8 cellular contexts compared by ENCODE assay signal in genomic region chr7:47153076-47153475, GRCh38.
DNase-seq lines count a peak whose midpoint lies in the region; ATAC-seq and TF ChIP-seq lines count a peak whose summit lies in the region.

No MANE protein-coding gene starts in this region.

- peaks cover 17% of the 10 kb centered on the region for H3K4me1 Mint-ChIP-seq in GM23338

- H3K9me2 ChIP-seq in GM23338 (ENCODE audit: insufficient read depth) = no peaks in the 10 kb centered on the region

- H3K4me3 ChIP-seq in astrocyte of the cerebellum (ENCODE audit: low read depth, low read length) (no peak overlapping the region), left lung (no peak overlapping the region), GM23338 (no peak overlapping the region)

- H3K9me3 Mint-ChIP-seq in GM23338 = no peaks in the 10 kb centered on the region; the same call in 2 of the 3 replicates

- intact Hi-C loops in left lung (cut with DNase I) = no loop called here

- TF ChIP-seq CTCF in AG09319 (IDR thresholded peaks at IDR 0.05; ENCODE audit: low read depth, low read length) (no peak), astrocyte of the cerebellum (IDR thresholded peaks at IDR 0.05; ENCODE audit: low read depth, low read length, missing control alignments) (no peak), left lung (IDR thresholded peaks at IDR 0.05) (no peak), GM23338 (conservative IDR thresholded peaks at IDR 0.05; ENCODE audit: low read depth in 2 of 2) (no peak)

- no peak overlapping the region; the same call in 1 of the 2 replicates for H3K4me2 ChIP-seq in GM23338

- no peak overlapping the region for H3K4me3 Mint-ChIP-seq in GM23338

- no peaks in the 10 kb centered on the region for H3K36me3 Mint-ChIP-seq in GM23338 (ENCODE audit: low read depth)

- H3K27me3 ChIP-seq in left lung (no peaks in the 10 kb centered on the region), GM23338 (ENCODE audit: insufficient read depth) (no peaks in the 10 kb centered on the region)

- H3K4me1 ChIP-seq in left lung (peaks cover 8 to 28% of the 10 kb centered on the region in 2 donors), GM23338 (ENCODE audit: insufficient read depth) (peaks cover 19% of the 10 kb centered on the region)

- H3K27me3 Mint-ChIP-seq in GM23338 (ENCODE audit: insufficient read depth, low read depth, poor library complexity) = no peaks in the 10 kb centered on the region

- H3F3A ChIP-seq in GM23338 (replicated peaks; ENCODE audit: low read depth) = no peaks in the 10 kb centered on the region

- in situ Hi-C loops in astrocyte of the cerebellum (cut with HindIII; ENCODE audit: low sequenced_read_pairs) = no loop called here

- H4K20me1 ChIP-seq in GM23338 (replicated peaks; ENCODE audit: insufficient read depth) = no peaks in the 10 kb centered on the region

- peak overlapping the region in 1 of 2 donors; percentile 60 for H3K27ac ChIP-seq in left lung
- H3K27ac ChIP-seq in GM23338 (ENCODE audit: low read depth) = no peak overlapping the region

- H3K27ac Mint-ChIP-seq in GM23338 = no peak overlapping the region

- peak; percentile 70 for ATAC-seq in left lung
- ATAC-seq in GM23338 = no peak
- ATAC-seq in GM18511 (IDR thresholded peaks at IDR 0.05; ENCODE audit: unreplicated experiment) = no peak
- ATAC-seq in HG03565 (IDR thresholded peaks at IDR 0.05; ENCODE audit: unreplicated experiment) = no peak

- no peaks in the 10 kb centered on the region for H3K79me2 ChIP-seq in GM23338 (replicated peaks; ENCODE audit: insufficient read depth)

- H3K36me3 ChIP-seq in left lung = no peaks in the 10 kb centered on the region
- no peaks in the 10 kb centered on the region for H3K36me3 ChIP-seq in GM23338 (ENCODE audit: insufficient read depth)

- H3K9me3 ChIP-seq in left lung = no peaks in the 10 kb centered on the region

- peak; percentile 80 for DNase-seq in AG09319 (ENCODE audit: extremely low read depth, low read depth)
- peak; percentile 59 for DNase-seq in MV-4-11 (lab: John Stamatoyannopoulos, UW)
- DNase-seq in astrocyte of the cerebellum (ENCODE audit: low read depth) = peak; percentile 78
- no peak for DNase-seq in left lung
- no peak for DNase-seq in activated T-cell treated with anti-CD3 and anti-CD28 coated beads for 4 hours
- DNase-seq in GM23338 (ENCODE audit: low spot score) = no peak

- H2AFZ ChIP-seq in GM23338 = no peak overlapping the region

TF ChIP-seq in GM23338, 12 proteins besides CTCF, POLR2A, EP300 and RAD21 (continues in another document):
- TF ChIP-seq REST (IDR thresholded peaks at IDR 0.05; ENCODE audit: unreplicated experiment) = no peak
- no peak for TF ChIP-seq ETS1 (IDR thresholded peaks at IDR 0.05)
- no peak for TF ChIP-seq ZNF331 (CRISPR knock-in tag; IDR thresholded peaks at IDR 0.05; ENCODE audit: low read depth)
- TF ChIP-seq ZNF114 (CRISPR knock-in tag; IDR thresholded peaks at IDR 0.05) = no peak
- TF ChIP-seq ZNF462 (CRISPR knock-in tag; IDR thresholded peaks at IDR 0.05) = no peak
- no peak for TF ChIP-seq NANOG (IDR thresholded peaks at IDR 0.05; ENCODE audit: borderline replicate concordance)
- no peak for TF ChIP-seq STAT1 (IDR thresholded peaks at IDR 0.05; ENCODE audit: unreplicated experiment)
- no peak for TF ChIP-seq JUNB (IDR thresholded peaks at IDR 0.05; ENCODE audit: unreplicated experiment)
- TF ChIP-seq EZH2 (IDR thresholded peaks at IDR 0.05; ENCODE audit: low read depth, unreplicated experiment) = no peak
- no peak for TF ChIP-seq EZH2phosphoT487 (IDR thresholded peaks at IDR 0.05; ENCODE audit: unreplicated experiment)
- no peak for TF ChIP-seq POLR2AphosphoS5 (IDR thresholded peaks at IDR 0.05; ENCODE audit: low read depth)

Comparison
In these comparisons a context has a peak if more than half of its experiments do, and no peak if none do; other contexts are left out.
1. DNase-seq: peak in AG09319 (single experiment), MV-4-11 (single experiment) and astrocyte of the cerebellum (single experiment); none in left lung (0 of 2), activated T-cell treated with anti-CD3 and anti-CD28 coated beads for 4 hours (single experiment) and GM23338 (single experiment).